8 cellular contexts compared by ENCODE assay signal in the genomic region with DNA sequence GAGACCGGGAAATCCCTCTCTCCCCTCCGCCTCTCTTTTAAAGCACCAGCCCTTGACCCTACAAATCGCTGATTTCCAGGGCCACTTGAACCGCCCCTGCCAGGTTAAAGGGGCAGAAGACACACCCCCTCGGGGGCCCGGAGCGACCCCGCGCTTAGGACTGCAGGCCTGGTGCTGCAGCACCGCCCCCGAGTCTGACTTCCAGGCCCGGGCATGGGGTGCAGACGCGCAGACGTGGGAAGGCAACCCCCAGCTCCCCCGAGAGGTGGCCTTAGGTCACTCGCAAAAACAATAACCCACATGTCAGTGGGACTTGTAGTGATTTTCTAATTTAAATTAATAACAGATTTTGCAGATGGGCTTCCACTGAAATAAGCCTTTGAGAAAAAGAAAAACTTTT. TPM values are rescaled to one million over a fixed set of nuclear protein-coding genes. Genes with fewer than 3 reads are reported as not detected.
DNase-seq lines count a peak whose midpoint lies in the region; ATAC-seq and TF ChIP-seq lines count a peak whose summit lies in the region.
"Not testable (repeated sequence)": the region's sequence is repeated elsewhere in the genome, so short reads cannot be mapped to it uniquely, and the experiment has no call there.

No MANE protein-coding gene starts in this region.

- H3K4me3 ChIP-seq in MG63 = peak overlapping the region; percentile 98
- H3K4me3 ChIP-seq in coronary artery = peak overlapping the region; percentile 83
- peak overlapping the region; percentile 54 to 79 (median 62) for H3K4me3 ChIP-seq in stomach

- peak overlapping the region; percentile 99 for H3K4me3 Mint-ChIP-seq in Calu3 (ENCODE audit: low read depth, unreplicated experiment)
- peak overlapping the region; percentile 93 for H3K4me3 Mint-ChIP-seq in activated CD4-positive, alpha-beta T cell treated with anti-CD3 and anti-CD28 coated beads, Interleukin-2, amount 10 ng/mL, durations not matched to agents 7 days and 5 days
- H3K4me3 Mint-ChIP-seq in naive B cell = peak overlapping the region in 5 of 8 donors; percentile 96 to 97 (median 96)

- POLR2A ChIA-PET in activated CD4-positive, alpha-beta T cell treated with anti-CD3 and anti-CD28 coated beads, Interleukin-2, amount 10 ng/mL, durations not matched to agents 7 days and 5 days (lab: Charles Lee) = not testable (repeated sequence)

- not testable (repeated sequence) for H3K36me3 ChIP-seq in MG63, stomach

- not testable (repeated sequence) for TF ChIP-seq CTCF in Calu3 (IDR thresholded peaks at IDR 0.05; ENCODE audit: unreplicated experiment); coronary artery (IDR thresholded peaks at IDR 0.05); stomach (IDR thresholded peaks at IDR 0.05)

- H3K27ac Mint-ChIP-seq in Calu3 (ENCODE audit: unreplicated experiment) (peak overlapping the region; percentile 76), naive B cell (peak overlapping the region in 1 of 6 donors; percentile 78)
- not testable (repeated sequence) for H3K27ac Mint-ChIP-seq in activated CD4-positive, alpha-beta T cell treated with anti-CD3 and anti-CD28 coated beads, Interleukin-2, amount 10 ng/mL, durations not matched to agents 7 days and 5 days

- intact Hi-C loops in Calu3 (cut with micrococcal nuclease; ENCODE audit: unreplicated experiment); stomach (cut with DNase I; ENCODE audit: low total_unique reads): not testable (repeated sequence)

- TF ChIP-seq EP300 in stomach (IDR thresholded peaks at IDR 0.05) = not testable (repeated sequence)

- ATAC-seq in GM21381 (IDR thresholded peaks at IDR 0.05; ENCODE audit: unreplicated experiment) (peak; percentile 26), HG02885 (IDR thresholded peaks at IDR 0.05; ENCODE audit: poor library complexity, unreplicated experiment) (peak; percentile 29), naive B cell (ENCODE audit: low read depth in 2 of 2) (peak; percentile 19 to 24)

- TF ChIP-seq POLR2A in stomach (IDR thresholded peaks at IDR 0.05) = not testable (repeated sequence)

- H3K27ac ChIP-seq in coronary artery, stomach: not testable (repeated sequence)

- H3K27me3 ChIP-seq in MG63, stomach: not testable (repeated sequence)

- H3K4me1 Mint-ChIP-seq in Calu3 (ENCODE audit: low read depth, unreplicated experiment); activated CD4-positive, alpha-beta T cell treated with anti-CD3 and anti-CD28 coated beads, Interleukin-2, amount 10 ng/mL, durations not matched to agents 7 days and 5 days; naive B cell: not testable (repeated sequence)

- CTCF ChIA-PET in Calu3 (lab: Charles Lee) = interaction anchor here (0.6 kb wide), 1 partner anchor 1344 kb away, joined by 3 read pairs; no protein-coding TSS in a partner anchor
- CTCF ChIA-PET in activated CD4-positive, alpha-beta T cell treated with anti-CD3 and anti-CD28 coated beads, Interleukin-2, amount 10 ng/mL, durations not matched to agents 7 days and 5 days (lab: Charles Lee) = not testable (repeated sequence)

- H3K4me1 ChIP-seq in stomach = not testable (repeated sequence)

- no CpG with 5 or more reads among the region's 17 CpGs for WGBS in stomach, 5 donors

- not testable (repeated sequence) for H3K9me3 Mint-ChIP-seq in Calu3 (ENCODE audit: low read depth, unreplicated experiment); activated CD4-positive, alpha-beta T cell treated with anti-CD3 and anti-CD28 coated beads, Interleukin-2, amount 10 ng/mL, durations not matched to agents 7 days and 5 days; naive B cell

- not testable (repeated sequence) for H3K27me3 Mint-ChIP-seq in Calu3 (ENCODE audit: unreplicated experiment); activated CD4-positive, alpha-beta T cell treated with anti-CD3 and anti-CD28 coated beads, Interleukin-2, amount 10 ng/mL, durations not matched to agents 7 days and 5 days; naive B cell

- not testable (repeated sequence) for BruUV-seq in Calu3 (replicated peaks; lab: Mats Ljungman, UMichigan)

- not testable (repeated sequence) for DNase-seq in Calu3; MG63; activated CD4-positive, alpha-beta T cell treated with anti-CD3 and anti-CD28 coated beads, Interleukin-2, amount 10 ng/mL, durations not matched to agents 7 days and 5 days; coronary artery (ENCODE audit: low spot score); naive B cell; stomach

- H3K36me3 Mint-ChIP-seq in Calu3 (ENCODE audit: insufficient read depth, unreplicated experiment); activated CD4-positive, alpha-beta T cell treated with anti-CD3 and anti-CD28 coated beads, Interleukin-2, amount 10 ng/mL, durations not matched to agents 7 days and 5 days (ENCODE audit: low read depth); naive B cell: not testable (repeated sequence)

- not testable (repeated sequence) for H3K9me3 ChIP-seq in MG63, stomach

RNA-seq across cellular contexts. Expression of a gene that starts 0.3 kb away (rescaled TPM):
- total RNA-seq in Calu3 (2022) = 47.7 and 53.8 TPM in 2 replicates
- total RNA-seq in MG63 (2014; rRNA removed; shearing (Covaris generic); ENCODE audit: low replicate concordance) = 16.1 and 24.4 TPM in 2 replicates
- total RNA-seq in activated CD4-positive, alpha-beta T cell treated with anti-CD3 and anti-CD28 coated beads, Interleukin-2, amount 10 ng/mL, durations not matched to agents 7 days and 5 days = 10 to 100 TPM; 64.3 to 77.7 TPM
- 10 to 100 TPM in 4 of 6 donors, 1 to 10 TPM in 2; 6.5 to 15.2 (median 10.7) TPM for polyA plus RNA-seq in naive B cell (ENCODE audit: low read depth in 6 of 6)
- 10 to 100 TPM in 4 of 5 donors, 1 to 10 TPM in 1; 5.8 to 33.0 (median 17.5) TPM for total RNA-seq in stomach
- polyA plus RNA-seq in stomach = 1 to 10 TPM; 7.6 to 9.1 (median 8.1) TPM
